In genomic region chr2:171687287-171688128, GRCh38 we compare ENCODE assay signal across 1 cellular context.
A peak's percentile ranks its signal among the peaks of the same experiment; 100 is the strongest.
TF ChIP-seq lines count a peak whose summit lies in the region.

TSS of gene DYNC1I2 (plus strand) at chr2:171687469. CDS start at chr2:171690156, 2,687 bp downstream.

TF ChIP-seq in HepG2, 621 proteins besides CTCF, POLR2A, EP300 and RAD21 (continued from another document and continues in another):
- TF ChIP-seq, protein P1, sequence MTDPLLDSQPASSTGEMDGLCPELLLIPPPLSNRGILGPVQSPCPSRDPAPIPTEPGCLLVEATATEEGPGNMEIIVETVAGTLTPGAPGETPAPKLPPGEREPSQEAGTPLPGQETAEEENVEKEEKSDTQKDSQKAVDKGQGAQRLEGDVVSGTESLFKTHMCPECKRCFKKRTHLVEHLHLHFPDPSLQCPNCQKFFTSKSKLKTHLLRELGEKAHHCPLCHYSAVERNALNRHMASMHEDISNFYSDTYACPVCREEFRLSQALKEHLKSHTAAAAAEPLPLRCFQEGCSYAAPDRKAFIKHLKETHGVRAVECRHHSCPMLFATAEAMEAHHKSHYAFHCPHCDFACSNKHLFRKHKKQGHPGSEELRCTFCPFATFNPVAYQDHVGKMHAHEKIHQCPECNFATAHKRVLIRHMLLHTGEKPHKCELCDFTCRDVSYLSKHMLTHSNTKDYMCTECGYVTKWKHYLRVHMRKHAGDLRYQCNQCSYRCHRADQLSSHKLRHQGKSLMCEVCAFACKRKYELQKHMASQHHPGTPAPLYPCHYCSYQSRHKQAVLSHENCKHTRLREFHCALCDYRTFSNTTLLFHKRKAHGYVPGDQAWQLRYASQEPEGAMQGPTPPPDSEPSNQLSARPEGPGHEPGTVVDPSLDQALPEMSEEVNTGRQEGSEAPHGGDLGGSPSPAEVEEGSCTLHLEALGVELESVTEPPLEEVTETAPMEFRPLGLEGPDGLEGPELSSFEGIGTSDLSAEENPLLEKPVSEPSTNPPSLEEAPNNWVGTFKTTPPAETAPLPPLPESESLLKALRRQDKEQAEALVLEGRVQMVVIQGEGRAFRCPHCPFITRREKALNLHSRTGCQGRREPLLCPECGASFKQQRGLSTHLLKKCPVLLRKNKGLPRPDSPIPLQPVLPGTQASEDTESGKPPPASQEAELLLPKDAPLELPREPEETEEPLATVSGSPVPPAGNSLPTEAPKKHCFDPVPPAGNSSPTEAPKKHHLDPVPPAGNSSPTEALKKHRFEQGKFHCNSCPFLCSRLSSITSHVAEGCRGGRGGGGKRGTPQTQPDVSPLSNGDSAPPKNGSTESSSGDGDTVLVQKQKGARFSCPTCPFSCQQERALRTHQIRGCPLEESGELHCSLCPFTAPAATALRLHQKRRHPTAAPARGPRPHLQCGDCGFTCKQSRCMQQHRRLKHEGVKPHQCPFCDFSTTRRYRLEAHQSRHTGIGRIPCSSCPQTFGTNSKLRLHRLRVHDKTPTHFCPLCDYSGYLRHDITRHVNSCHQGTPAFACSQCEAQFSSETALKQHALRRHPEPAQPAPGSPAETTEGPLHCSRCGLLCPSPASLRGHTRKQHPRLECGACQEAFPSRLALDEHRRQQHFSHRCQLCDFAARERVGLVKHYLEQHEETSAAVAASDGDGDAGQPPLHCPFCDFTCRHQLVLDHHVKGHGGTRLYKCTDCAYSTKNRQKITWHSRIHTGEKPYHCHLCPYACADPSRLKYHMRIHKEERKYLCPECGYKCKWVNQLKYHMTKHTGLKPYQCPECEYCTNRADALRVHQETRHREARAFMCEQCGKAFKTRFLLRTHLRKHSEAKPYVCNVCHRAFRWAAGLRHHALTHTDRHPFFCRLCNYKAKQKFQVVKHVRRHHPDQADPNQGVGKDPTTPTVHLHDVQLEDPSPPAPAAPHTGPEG (CRISPR knock-in tag; IDR thresholded peaks at IDR 0.05), result peak; percentile 89
- no peak; the same call in 1 of the 2 replicates for TF ChIP-seq ZNF816 (CRISPR knock-in tag; IDR thresholded peaks at IDR 0.05; ENCODE audit: borderline replicate concordance)
- TF ChIP-seq ZNF326 (CRISPR knock-in tag; IDR thresholded peaks at IDR 0.05; ENCODE audit: borderline replicate concordance), result no peak
- no peak for TF ChIP-seq HNRNPH1 (optimal IDR thresholded peaks at IDR 0.05; ENCODE audit: low read depth, low read length)
- TF ChIP-seq, protein P2, sequence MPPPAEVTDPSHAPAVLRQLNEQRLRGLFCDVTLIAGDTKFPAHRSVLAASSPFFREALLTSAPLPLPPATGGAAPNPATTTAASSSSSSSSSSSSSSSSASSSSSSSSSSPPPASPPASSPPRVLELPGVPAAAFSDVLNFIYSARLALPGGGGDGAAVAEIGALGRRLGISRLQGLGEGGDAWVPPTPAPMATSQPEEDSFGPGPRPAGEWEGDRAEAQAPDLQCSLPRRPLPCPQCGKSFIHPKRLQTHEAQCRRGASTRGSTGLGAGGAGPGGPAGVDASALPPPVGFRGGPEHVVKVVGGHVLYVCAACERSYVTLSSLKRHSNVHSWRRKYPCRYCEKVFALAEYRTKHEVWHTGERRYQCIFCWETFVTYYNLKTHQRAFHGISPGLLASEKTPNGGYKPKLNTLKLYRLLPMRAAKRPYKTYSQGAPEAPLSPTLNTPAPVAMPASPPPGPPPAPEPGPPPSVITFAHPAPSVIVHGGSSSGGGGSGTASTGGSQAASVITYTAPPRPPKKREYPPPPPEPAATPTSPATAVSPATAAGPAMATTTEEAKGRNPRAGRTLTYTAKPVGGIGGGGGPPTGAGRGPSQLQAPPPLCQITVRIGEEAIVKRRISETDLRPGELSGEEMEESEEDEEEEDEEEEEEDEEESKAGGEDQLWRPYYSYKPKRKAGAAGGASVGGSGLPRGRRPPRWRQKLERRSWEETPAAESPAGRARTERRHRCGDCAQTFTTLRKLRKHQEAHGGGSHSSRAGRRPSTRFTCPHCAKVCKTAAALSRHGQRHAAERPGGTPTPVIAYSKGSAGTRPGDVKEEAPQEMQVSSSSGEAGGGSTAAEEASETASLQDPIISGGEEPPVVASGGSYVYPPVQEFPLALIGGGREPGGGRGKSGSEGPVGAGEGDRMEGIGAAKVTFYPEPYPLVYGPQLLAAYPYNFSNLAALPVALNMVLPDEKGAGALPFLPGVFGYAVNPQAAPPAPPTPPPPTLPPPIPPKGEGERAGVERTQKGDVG (CRISPR knock-in tag; IDR thresholded peaks at IDR 0.05; ENCODE audit: borderline replicate concordance), result 0 out of 2 replicates have a peak, but pooled peaks have one; percentile 65
- TF ChIP-seq ZNF672 (CRISPR knock-in tag; IDR thresholded peaks at IDR 0.05), result no peak
- 0 out of 2 replicates have a peak, but pooled peaks have one; percentile 74 for TF ChIP-seq ATAD3A (CRISPR knock-in tag; IDR thresholded peaks at IDR 0.05)
- 0 out of 2 replicates have a peak, but pooled peaks have one; percentile 18 for TF ChIP-seq ZNF275 (CRISPR knock-in tag; IDR thresholded peaks at IDR 0.05; ENCODE audit: borderline replicate concordance)
- TF ChIP-seq SIX1 (CRISPR knock-in tag; IDR thresholded peaks at IDR 0.05; ENCODE audit: borderline replicate concordance), result 0 out of 2 replicates have a peak, but pooled peaks have one; percentile 14
- no peak for TF ChIP-seq PRPF4 (IDR thresholded peaks at IDR 0.05; ENCODE audit: low read depth, low read length, poor library complexity, severe bottlenecking)
- no peak for TF ChIP-seq JARID2 (CRISPR knock-in tag; IDR thresholded peaks at IDR 0.05; ENCODE audit: insufficient replicate concordance)
- TF ChIP-seq RORA (CRISPR knock-in tag; IDR thresholded peaks at IDR 0.05), result no peak
- peak; percentile 12; the same call in 1 of the 2 replicates for TF ChIP-seq ZIK1 (CRISPR knock-in tag; IDR thresholded peaks at IDR 0.05; ENCODE audit: borderline replicate concordance, low read depth)
- TF ChIP-seq SPEN (CRISPR knock-in tag; IDR thresholded peaks at IDR 0.05; ENCODE audit: low read depth), result peak; percentile 48; the same call in 1 of the 2 replicates
- no peak for TF ChIP-seq MLLT10 (CRISPR knock-in tag; IDR thresholded peaks at IDR 0.05)
- TF ChIP-seq, protein P3, sequence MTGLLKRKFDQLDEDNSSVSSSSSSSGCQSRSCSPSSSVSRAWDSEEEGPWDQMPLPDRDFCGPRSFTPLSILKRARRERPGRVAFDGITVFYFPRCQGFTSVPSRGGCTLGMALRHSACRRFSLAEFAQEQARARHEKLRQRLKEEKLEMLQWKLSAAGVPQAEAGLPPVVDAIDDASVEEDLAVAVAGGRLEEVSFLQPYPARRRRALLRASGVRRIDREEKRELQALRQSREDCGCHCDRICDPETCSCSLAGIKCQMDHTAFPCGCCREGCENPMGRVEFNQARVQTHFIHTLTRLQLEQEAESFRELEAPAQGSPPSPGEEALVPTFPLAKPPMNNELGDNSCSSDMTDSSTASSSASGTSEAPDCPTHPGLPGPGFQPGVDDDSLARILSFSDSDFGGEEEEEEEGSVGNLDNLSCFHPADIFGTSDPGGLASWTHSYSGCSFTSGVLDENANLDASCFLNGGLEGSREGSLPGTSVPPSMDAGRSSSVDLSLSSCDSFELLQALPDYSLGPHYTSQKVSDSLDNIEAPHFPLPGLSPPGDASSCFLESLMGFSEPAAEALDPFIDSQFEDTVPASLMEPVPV (CRISPR knock-in tag; IDR thresholded peaks at IDR 0.05), result peak; percentile 22; the same call in 1 of the 2 replicates
- TF ChIP-seq THAP7 (CRISPR knock-in tag; IDR thresholded peaks at IDR 0.05), result 0 out of 2 replicates have a peak, but pooled peaks have one; percentile 22
- TF ChIP-seq, protein P4, sequence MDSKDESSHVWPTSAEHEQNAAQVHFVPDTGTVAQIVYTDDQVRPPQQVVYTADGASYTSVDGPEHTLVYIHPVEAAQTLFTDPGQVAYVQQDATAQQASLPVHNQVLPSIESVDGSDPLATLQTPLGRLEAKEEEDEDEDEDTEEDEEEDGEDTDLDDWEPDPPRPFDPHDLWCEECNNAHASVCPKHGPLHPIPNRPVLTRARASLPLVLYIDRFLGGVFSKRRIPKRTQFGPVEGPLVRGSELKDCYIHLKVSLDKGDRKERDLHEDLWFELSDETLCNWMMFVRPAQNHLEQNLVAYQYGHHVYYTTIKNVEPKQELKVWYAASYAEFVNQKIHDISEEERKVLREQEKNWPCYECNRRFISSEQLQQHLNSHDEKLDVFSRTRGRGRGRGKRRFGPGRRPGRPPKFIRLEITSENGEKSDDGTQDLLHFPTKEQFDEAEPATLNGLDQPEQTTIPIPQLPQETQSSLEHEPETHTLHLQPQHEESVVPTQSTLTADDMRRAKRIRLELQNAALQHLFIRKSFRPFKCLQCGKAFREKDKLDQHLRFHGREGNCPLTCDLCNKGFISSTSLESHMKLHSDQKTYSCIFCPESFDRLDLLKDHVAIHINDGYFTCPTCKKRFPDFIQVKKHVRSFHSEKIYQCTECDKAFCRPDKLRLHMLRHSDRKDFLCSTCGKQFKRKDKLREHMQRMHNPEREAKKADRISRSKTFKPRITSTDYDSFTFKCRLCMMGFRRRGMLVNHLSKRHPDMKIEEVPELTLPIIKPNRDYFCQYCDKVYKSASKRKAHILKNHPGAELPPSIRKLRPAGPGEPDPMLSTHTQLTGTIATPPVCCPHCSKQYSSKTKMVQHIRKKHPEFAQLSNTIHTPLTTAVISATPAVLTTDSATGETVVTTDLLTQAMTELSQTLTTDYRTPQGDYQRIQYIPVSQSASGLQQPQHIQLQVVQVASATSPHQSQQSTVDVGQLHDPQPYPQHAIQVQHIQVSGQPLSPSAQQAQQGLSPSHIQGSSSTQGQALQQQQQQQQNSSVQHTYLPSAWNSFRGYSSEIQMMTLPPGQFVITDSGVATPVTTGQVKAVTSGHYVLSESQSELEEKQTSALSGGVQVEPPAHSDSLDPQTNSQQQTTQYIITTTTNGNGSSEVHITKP (CRISPR knock-in tag; IDR thresholded peaks at IDR 0.05; ENCODE audit: low read depth), result peak; percentile 34
- TF ChIP-seq, protein P5, sequence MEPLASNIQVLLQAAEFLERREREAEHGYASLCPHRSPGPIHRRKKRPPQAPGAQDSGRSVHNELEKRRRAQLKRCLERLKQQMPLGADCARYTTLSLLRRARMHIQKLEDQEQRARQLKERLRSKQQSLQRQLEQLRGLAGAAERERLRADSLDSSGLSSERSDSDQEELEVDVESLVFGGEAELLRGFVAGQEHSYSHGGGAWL (CRISPR knock-in tag; IDR thresholded peaks at IDR 0.05), result peak; percentile 82
- no peak for TF ChIP-seq RERE (CRISPR knock-in tag; IDR thresholded peaks at IDR 0.05; ENCODE audit: low read depth)
